Comparison of ENCODE assay signal across 8 cellular contexts in genomic region chr20:31711416-31712111, GRCh38. TPM values are rescaled to one million over a fixed set of nuclear protein-coding genes. Genes with fewer than 3 reads are reported as not detected.
A peak's percentile ranks its signal among the peaks of the same experiment; 100 is the strongest.
DNase-seq lines count a peak whose midpoint lies in the region; ATAC-seq, FAIRE-seq and TF ChIP-seq lines count a peak whose summit lies in the region.

No MANE protein-coding gene starts in this region.

- TF ChIP-seq CTCF in activated B cell treated with CpG ODN at 0.5 μM for 24 hours (IDR thresholded peaks at IDR 0.05) (no peak), kidney (IDR thresholded peaks at IDR 0.05; ENCODE audit: borderline replicate concordance, extremely low read depth, insufficient read depth) (no peak), GM10266 (IDR thresholded peaks at IDR 0.05; ENCODE audit: control insufficient read depth, insufficient read depth, low read depth, missing control alignments) (no peak)

- H3K4me1 ChIP-seq in kidney (ENCODE audit: control insufficient read depth in 1 of 2, insufficient read depth in 1 of 2, low read depth in 1 of 2, low read length in 2 of 2): peaks cover 65% of the 10 kb centered on the region in 2 donors

- H3K4me3 ChIP-seq in kidney (ENCODE audit: low read length in 2 of 2): peak overlapping the region in 1 of 2 donors; percentile 26

- no peak for ATAC-seq in activated B cell treated with CpG ODN at 0.5 μM for 24 hours (ENCODE audit: low read depth)

- CTCF ChIA-PET in activated B cell treated with CpG ODN at 0.5 μM for 24 hours (lab: Charles Lee): no interaction called here

- peaks cover 78% of the 10 kb centered on the region for H3K36me3 Mint-ChIP-seq in activated B cell treated with CpG ODN at 0.5 μM for 24 hours (ENCODE audit: low read depth)

- peaks cover 25 to 26% of the 10 kb centered on the region in 2 donors for H3K36me3 ChIP-seq in kidney (ENCODE audit: control insufficient read depth in 1 of 2, insufficient read depth in 2 of 2, low read length in 2 of 2)

- no peaks in the 10 kb centered on the region for H3K27me3 Mint-ChIP-seq in activated B cell treated with CpG ODN at 0.5 μM for 24 hours

- peak overlapping the region; percentile 50 to 59 for H3K9ac ChIP-seq in kidney (ENCODE audit: low read length in 2 of 2)

- H3K27ac ChIP-seq in kidney (ENCODE audit: low read depth in 2 of 2, low read length in 2 of 2) (peak overlapping the region; percentile 91 to 97), substantia nigra (ENCODE audit: low read depth, low read length, poor library complexity, severe bottlenecking) (peak overlapping the region; percentile 98)

- intact Hi-C loops in activated B cell treated with CpG ODN at 0.5 μM for 24 hours (cut with micrococcal nuclease) (no loop called here), kidney (cut with DNase I) (no loop called here)

- H3K9me3 ChIP-seq in kidney (ENCODE audit: control insufficient read depth in 1 of 2, low read length in 2 of 2): no peaks in the 10 kb centered on the region

- H3K9me3 Mint-ChIP-seq in activated B cell treated with CpG ODN at 0.5 μM for 24 hours: no peaks in the 10 kb centered on the region

- DNase-seq in NCI-H1092 treated with DMSO at 0.1 percent for 48 hours (lab: John Stamatoyannopoulos, UW) (peak; percentile 9), NCI-H1092 (lab: John Stamatoyannopoulos, UW) (no peak), activated B cell treated with CpG ODN at 0.5 μM for 24 hours (no peak), kidney (no peak), substantia nigra (lab: John Stamatoyannopoulos, UW) (no peak), SW 1271 (lab: John Stamatoyannopoulos, UW) (no peak), SKM-1 treated with dmso at 0.1 percent for 144 hours (lab: John Stamatoyannopoulos, UW; ENCODE audit: unreplicated experiment) (no peak), GM10266 (ENCODE audit: extremely low spot score) (no peak)

- H3K4me1 Mint-ChIP-seq in activated B cell treated with CpG ODN at 0.5 μM for 24 hours: peaks cover 65% of the 10 kb centered on the region

- POLR2A ChIA-PET in activated B cell treated with CpG ODN at 0.5 μM for 24 hours (lab: Charles Lee): interaction anchor here (1.2 kb wide), 1 partner anchor 50 kb away, joined by 3 read pairs; no protein-coding TSS in a partner anchor

- peak overlapping the region; percentile 18 for H3K27ac Mint-ChIP-seq in activated B cell treated with CpG ODN at 0.5 μM for 24 hours

- FAIRE-seq in kidney (lab: Jason Lieb, UNC): no peak

- H3K4me3 Mint-ChIP-seq in activated B cell treated with CpG ODN at 0.5 μM for 24 hours: no peak overlapping the region

RNA-seq across cellular contexts. Expression of gene BCL2L1, which starts 11.1 kb away (rescaled TPM):
- 53.4 and 60.4 TPM in 2 replicates for total RNA-seq in activated B cell treated with CpG ODN at 0.5 μM for 24 hours
- total RNA-seq in kidney: 139 TPM
- 132 TPM for polyA plus RNA-seq in kidney (ENCODE audit: insufficient read depth, low read depth, low replicate concordance)

RNA-seq across cellular contexts. Expression of gene TPX2, which starts 27.5 kb away (rescaled TPM):
- 2.2 and 2.8 TPM in 2 replicates for total RNA-seq in activated B cell treated with CpG ODN at 0.5 μM for 24 hours
- 1.4 TPM for total RNA-seq in kidney
- polyA plus RNA-seq in kidney (ENCODE audit: insufficient read depth, low read depth, low replicate concordance): 0.47 TPM
